Comparison of ENCODE assay signal across 11 cellular contexts in genomic region chr11:115132829-115133228, GRCh38.
DNase-seq lines count a peak whose midpoint lies in the region; ATAC-seq, FAIRE-seq and TF ChIP-seq lines count a peak whose summit lies in the region.
"Had no signal": no experiment of that assay in that cellular context is flagged by ENCODE, and none has a peak within 500 bp of the region (broad histone marks: within the 10 kb centered on the region; RNA-seq: fewer than 3 reads in every experiment).

No MANE protein-coding gene starts in this region.

- H3K27me3 ChIP-seq in PC-3 (ENCODE audit: low read length), result no peaks in the 10 kb centered on the region

- intact Hi-C loops in PC-3 (cut with micrococcal nuclease), result no loop called here
- intact Hi-C loops in natural killer cell (cut with micrococcal nuclease), result loop anchor here (10.0 kb wide), 1 partner anchor 1758 kb away; no protein-coding TSS in a partner anchor

- H3K4me3 ChIP-seq in PC-3 (ENCODE audit: low read length), result no peak overlapping the region

- no peak overlapping the region for H3K9ac ChIP-seq in PC-3 (ENCODE audit: low read length)

- H3K4me2 ChIP-seq in PC-3 (ENCODE audit: low read length), result no peak overlapping the region

- FAIRE-seq in D721Med (lab: Jason Lieb, UNC), result no peak

- no peaks in the 10 kb centered on the region for H3K79me2 ChIP-seq in PC-3 (ENCODE audit: low read length)

- H3K27ac Mint-ChIP-seq in natural killer cell, result no peak overlapping the region
- H3K27ac Mint-ChIP-seq: activated T-helper 17 cell treated with anti-CD3 and anti-CD28 coated beads, Interleukin-2, amount 50 U/mL, for 72 hours; T-helper 1 cell treated with Interleukin-12 subunit alpha and Interleukin-12 subunit beta and Interleukin-4 antibody, amounts not matched to agents 30 μg/mL and 1 μg/mL, for 36 hours had no signal

- no TSS peak for BruUV-seq in PC-3 (replicated peaks; lab: Mats Ljungman, UMichigan)

- no peaks in the 10 kb centered on the region for H3K4me1 ChIP-seq in PC-3 (ENCODE audit: insufficient read depth, low read length)

- no peaks in the 10 kb centered on the region for H3K27me3 Mint-ChIP-seq in natural killer cell (ENCODE audit: low read depth in 2 of 2)

- H3K9me3 Mint-ChIP-seq in natural killer cell, result no peaks in the 10 kb centered on the region
- H3K9me3 Mint-ChIP-seq: activated T-helper 17 cell treated with anti-CD3 and anti-CD28 coated beads, Interleukin-2, amount 50 U/mL, for 72 hours; T-helper 1 cell treated with Interleukin-12 subunit alpha and Interleukin-12 subunit beta and Interleukin-4 antibody, amounts not matched to agents 30 μg/mL and 1 μg/mL, for 36 hours had no signal

- POLR2A ChIA-PET in PC-3 (lab: Charles Lee; ENCODE audit: unreplicated experiment), result no interaction called here

- H2AFZ ChIP-seq in PC-3 (ENCODE audit: low read length), result no peak overlapping the region

- ATAC-seq in GM18909 (IDR thresholded peaks at IDR 0.05; ENCODE audit: poor library complexity, unreplicated experiment) (peak; percentile 44), left lobe of liver (peak; percentile 55), PC-3 (no peak), natural killer cell (no peak)
- ATAC-seq: activated T-helper 17 cell treated with anti-CD3 and anti-CD28 coated beads, Interleukin-2, amount 50 U/mL, for 72 hours had no signal

- peaks cover 19% of the 10 kb centered on the region; the same call in 1 of the 2 replicates for H3K9me3 ChIP-seq in PC-3 (ENCODE audit: low read length)

- CTCF ChIA-PET in PC-3 (lab: Charles Lee), result no interaction called here

- H3K4me3 Mint-ChIP-seq in natural killer cell, result no peak overlapping the region
- H3K4me3 Mint-ChIP-seq: activated T-helper 17 cell treated with anti-CD3 and anti-CD28 coated beads, Interleukin-2, amount 50 U/mL, for 72 hours; T-helper 1 cell treated with Interleukin-12 subunit alpha and Interleukin-12 subunit beta and Interleukin-4 antibody, amounts not matched to agents 30 μg/mL and 1 μg/mL, for 36 hours had no signal

- no peaks in the 10 kb centered on the region for H4K20me1 ChIP-seq in PC-3 (ENCODE audit: low read length)

- H3K27ac ChIP-seq in PC-3 (ENCODE audit: low read length), result no peak overlapping the region

- TF ChIP-seq CTCF in D721Med (IDR thresholded peaks at IDR 0.05; ENCODE audit: insufficient read depth, missing control alignments), result peak; percentile 25
- no peak for TF ChIP-seq CTCF in PC-3 (conservative IDR thresholded peaks at IDR 0.05; ENCODE audit: low read depth, low read length)
- no peak for TF ChIP-seq CTCF in natural killer cell (IDR thresholded peaks at IDR 0.05)

- H3K9me2 ChIP-seq in PC-3 (replicated peaks; ENCODE audit: low read length), result no peaks in the 10 kb centered on the region

- H3K36me3 ChIP-seq in PC-3 (ENCODE audit: low read depth, low read length), result no peaks in the 10 kb centered on the region

- no peaks in the 10 kb centered on the region for H3F3A ChIP-seq in PC-3 (ENCODE audit: low read length, unreplicated experiment)

- H3K4me1 Mint-ChIP-seq in natural killer cell, result no peaks in the 10 kb centered on the region
- H3K4me1 Mint-ChIP-seq: activated T-helper 17 cell treated with anti-CD3 and anti-CD28 coated beads, Interleukin-2, amount 50 U/mL, for 72 hours had no signal

- H3K36me3 Mint-ChIP-seq in natural killer cell, result no peaks in the 10 kb centered on the region

- DNase-seq in D721Med (ENCODE audit: insufficient read length, low spot score), result no peak
- peak; percentile 12 for DNase-seq in RPMI8226
- DNase-seq in left lobe of liver (ENCODE audit: low spot score), result no peak
- DNase-seq in PC-3, result no peak
- DNase-seq in inferior parietal cortex (ENCODE audit: extremely low spot score), result no peak
- DNase-seq in NK-92 treated with Interleukin-12 subunit alpha and Interleukin-12 subunit beta, amount 100 ng/mL, for 24 hours (lab: John Stamatoyannopoulos, UW), result no peak
- DNase-seq in natural killer cell, result no peak
- DNase-seq: DMS153 had no signal

Comparison
In these comparisons a context has a peak if more than half of its experiments do, and no peak if none do; other contexts are left out.
1. ATAC-seq: peak in GM18909 (single experiment) and left lobe of liver (single experiment); none in PC-3 (single experiment) and natural killer cell (0 of 3).